ENCODE assay signal across 27 cellular contexts in the genomic region with DNA sequence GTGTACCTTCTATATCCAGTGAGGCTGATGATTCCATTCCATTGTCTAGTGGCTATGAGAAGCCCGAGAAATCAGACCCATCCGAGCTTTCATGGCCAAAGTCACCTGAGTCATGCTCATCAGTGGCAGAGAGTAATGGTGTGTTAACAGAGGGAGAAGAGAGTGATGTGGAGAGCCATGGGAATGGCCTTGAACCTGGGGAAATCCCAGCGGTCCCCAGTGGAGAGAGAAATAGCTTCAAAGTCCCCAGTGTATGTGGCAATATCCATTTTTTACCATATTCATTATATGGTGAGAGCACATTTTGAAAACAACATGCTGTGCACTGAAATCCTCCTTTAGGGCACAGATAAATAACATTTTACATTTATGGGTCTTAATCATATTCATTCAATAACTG.
"Had no signal": no experiment of that assay in that cellular context is flagged by ENCODE, and none has a peak within 500 bp of the region (broad histone marks: within the 10 kb centered on the region; RNA-seq: fewer than 3 reads in every experiment).

No MANE protein-coding gene starts in this region.

- ATAC-seq: stimulated activated effector memory CD8-positive, alpha-beta T cell treated with anti-CD3 and anti-CD28 coated beads, Interleukin-12 subunit alpha, Interleukin-12 subunit beta, amount 100 ng/mL, for 72 hours; stimulated activated memory B cell treated with anti-CD40 and anti-IgM and Interleukin-4, amounts not matched to agents 10 μg/mL and 1 μg/mL and 100 μg/mL, for 72 hours; stimulated activated naive B cell treated with anti-CD40 and anti-IgM and Interleukin-4, amounts not matched to agents 10 μg/mL and 1 μg/mL and 100 μg/mL, for 72 hours; stimulated activated naive CD8-positive, alpha-beta T cell treated with anti-CD3 and anti-CD28 coated beads, Interleukin-15, amount 100 ng/mL, for 72 hours; stimulated activated naive CD8-positive, alpha-beta T cell treated with anti-CD3 and anti-CD28 coated beads, Interleukin-15, Interleukin-2, amounts not matched to agents 100 U/mL and 50 U/mL, for 24 hours; upper lobe of right lung had no signal

- H3K36me3 ChIP-seq: uterus had no signal

- H3K9me3 ChIP-seq: stomach, suprapubic skin, testis, thoracic aorta, thyroid gland, tibial artery, tibial nerve, transverse colon, upper lobe of left lung, upper lobe of right lung, uterus, vagina had no signal

- H3K4me1 ChIP-seq: stomach, suprapubic skin, testis, thyroid gland, tibial artery, tibial nerve, transverse colon, upper lobe of left lung, upper lobe of right lung, uterus, vagina had no signal

- H3K27ac ChIP-seq: stomach, suprapubic skin, testis, thoracic aorta, thyroid gland, tibial artery, tibial nerve, transverse colon, upper lobe of left lung, upper lobe of right lung, uterus, vagina had no signal

- H3K4me3 ChIP-seq: stomach, suprapubic skin, testis, thoracic aorta, thyroid gland, tibial artery, tibial nerve, transverse colon, upper lobe of left lung, upper lobe of right lung, uterus, vagina had no signal

- DNase-seq: stimulated activated CD4-positive, alpha-beta T cell treated with anti-CD3 and anti-CD28 coated beads, Interleukin-2, amount 100 ng/mL, for 48 hours; stimulated activated CD4-positive, alpha-beta T cell treated with anti-CD3 and anti-CD28 coated beads, Interleukin-4, amount 100 ng/mL, for 1 hour; stimulated activated CD4-positive, alpha-beta T cell treated with anti-CD3 and anti-CD28 coated beads, Interleukin-4, amount 100 ng/mL, for 24 hours; stimulated activated CD4-positive, alpha-beta T cell treated with anti-CD3 and anti-CD28 coated beads, Interleukin-4, amount 100 ng/mL, for 4 hours; stimulated activated CD8-positive, alpha-beta memory T cell treated with anti-CD3 and anti-CD28 coated beads, Interleukin-4, amount 100 ng/mL, for 48 hours; stimulated activated naive B cell treated with anti-CD40 and anti-IgM and Interleukin-4, amounts not matched to agents 10 μg/mL and 1 μg/mL and 100 μg/mL, for 72 hours; stimulated activated naive CD4-positive, alpha-beta T cell; stimulated activated naive CD4-positive, alpha-beta T cell treated with Interleukin-2 at 50 U/mL for 16 hours; stimulated activated naive CD8-positive, alpha-beta T cell treated with anti-CD3 and anti-CD28 coated beads, Interleukin-15, amount 100 ng/mL, for 72 hours; stimulated activated naive CD8-positive, alpha-beta T cell treated with anti-CD3 and anti-CD28 coated beads, Interleukin-15, Interleukin-2, amounts not matched to agents 100 U/mL and 50 U/mL, for 24 hours; stomach; substantia nigra; testis; thyroid gland; tibial artery; transverse colon; trophoblast cell; upper lobe of left lung; upper lobe of right lung; uterus had no signal

- H3K27me3 ChIP-seq: stomach, suprapubic skin, testis, thyroid gland, tibial artery, tibial nerve, transverse colon, upper lobe of left lung, upper lobe of right lung, uterus, vagina had no signal

- FAIRE-seq: urothelium cell line had no signal
